In the genomic region with DNA sequence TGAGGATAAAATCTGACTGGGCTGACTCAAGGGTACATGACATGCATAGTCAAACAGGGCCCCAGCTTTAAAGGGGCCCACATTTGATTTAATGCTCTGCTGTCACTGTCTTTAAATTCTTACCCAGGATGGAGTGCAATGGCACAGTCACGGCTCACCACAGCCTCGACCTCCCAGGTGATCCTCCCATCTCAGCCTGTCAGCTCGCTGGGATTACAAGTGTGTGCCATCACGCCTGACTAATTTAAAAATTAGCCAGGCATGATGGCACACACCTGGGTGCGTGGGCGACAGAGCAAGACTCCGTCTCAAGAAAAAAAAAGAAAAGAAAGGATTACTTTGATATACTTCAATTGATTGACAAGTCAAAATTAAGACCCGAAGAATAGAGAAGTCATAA, we compare ENCODE assay signal across 23 cellular contexts. TPM values are rescaled to one million over a fixed set of nuclear protein-coding genes. Genes with fewer than 3 reads are reported as not detected.
DNase-seq lines count a peak whose midpoint lies in the region; ATAC-seq and TF ChIP-seq lines count a peak whose summit lies in the region.
"Had no signal": no experiment of that assay in that cellular context is flagged by ENCODE, and none has a peak within 500 bp of the region (broad histone marks: within the 10 kb centered on the region; RNA-seq: fewer than 3 reads in every experiment).

No MANE protein-coding gene starts in this region.

- peaks cover 11% of the 10 kb centered on the region for H3K27me3 Mint-ChIP-seq in CD4-positive, alpha-beta T cell
- H3K27me3 Mint-ChIP-seq in T-helper 17 cell: peaks cover 6% of the 10 kb centered on the region

- POLR2A ChIA-PET in CD4-positive, alpha-beta T cell (lab: Charles Lee): no interaction called here

- no peaks in the 10 kb centered on the region for H3K9me3 ChIP-seq in CD4-positive, alpha-beta T cell (ENCODE audit: control insufficient read depth, low read length)
- no peaks in the 10 kb centered on the region for H3K9me3 ChIP-seq in T-helper 17 cell (ENCODE audit: control insufficient read depth, low read length, poor library complexity, severe bottlenecking)
- H3K9me3 ChIP-seq: heart left ventricle, psoas muscle, SJSA1, tibial artery had no signal

- peak overlapping the region; percentile 52 for H3K27ac Mint-ChIP-seq in CD4-positive, alpha-beta T cell
- peak overlapping the region; percentile 14 for H3K27ac Mint-ChIP-seq in T-helper 17 cell

- CTCF ChIA-PET in CD4-positive, alpha-beta T cell (lab: Charles Lee): no interaction called here

- intact Hi-C loops in CD4-positive, alpha-beta T cell (cut with DNase I, micrococcal nuclease): no loop called here

- H3K27ac ChIP-seq in CD4-positive, alpha-beta T cell (ENCODE audit: low read depth, low read length): no peak overlapping the region
- H3K27ac ChIP-seq: heart left ventricle, psoas muscle, SJSA1, tibial artery, VCaP had no signal

- ATAC-seq in CD4-positive, alpha-beta T cell (ENCODE audit: poor library complexity): peak; percentile 21
- ATAC-seq in GM18868 (IDR thresholded peaks at IDR 0.05; ENCODE audit: unreplicated experiment): peak; percentile 37
- peak; percentile 26 for ATAC-seq in HG03025 (IDR thresholded peaks at IDR 0.05; ENCODE audit: low FRiP score, unreplicated experiment)
- ATAC-seq in T-helper 17 cell: peak; percentile 16
- ATAC-seq in GM21515 (IDR thresholded peaks at IDR 0.05; ENCODE audit: unreplicated experiment): no peak
- ATAC-seq: HCT116, left lobe of liver, Panc1, psoas muscle had no signal

- H3K27me3 ChIP-seq in CD4-positive, alpha-beta T cell (ENCODE audit: control insufficient read depth, insufficient read depth, low read length): peaks cover 4% of the 10 kb centered on the region
- H3K27me3 ChIP-seq: heart left ventricle, SJSA1, tibial artery had no signal

- TF ChIP-seq CTCF in CD4-positive, alpha-beta T cell (IDR thresholded peaks at IDR 0.05): no peak

- no peaks in the 10 kb centered on the region for H3K9me3 Mint-ChIP-seq in CD4-positive, alpha-beta T cell

- no peak for DNase-seq in CD4-positive, alpha-beta T cell
- no peak for DNase-seq in T-helper 17 cell
- DNase-seq in activated gamma-delta T cell (lab: John Stamatoyannopoulos, UW): no peak
- DNase-seq in NCI-H146 (lab: John Stamatoyannopoulos, UW): no peak
- DNase-seq in NCI-H345 treated with DMSO at 0.1 percent for 48 hours (lab: John Stamatoyannopoulos, UW; ENCODE audit: unreplicated experiment): no peak
- DNase-seq: amniotic stem cell, heart left ventricle, KG1, midbrain, NCI-H187, NCI-H2227 treated with DMSO at 0.1 percent for 48 hours, psoas muscle, tibial artery had no signal

- H3K36me3 Mint-ChIP-seq in CD4-positive, alpha-beta T cell (ENCODE audit: low read depth): no peaks in the 10 kb centered on the region
- no peaks in the 10 kb centered on the region for H3K36me3 Mint-ChIP-seq in T-helper 17 cell (ENCODE audit: low read depth)

- peak overlapping the region; percentile 44 for H3K4me3 Mint-ChIP-seq in CD4-positive, alpha-beta T cell
- peak overlapping the region; percentile 41 for H3K4me3 Mint-ChIP-seq in T-helper 17 cell

- H3K4me1 Mint-ChIP-seq in CD4-positive, alpha-beta T cell (ENCODE audit: low read depth): peaks cover 27% of the 10 kb centered on the region
- peaks cover 22% of the 10 kb centered on the region for H3K4me1 Mint-ChIP-seq in T-helper 17 cell

RNA-seq across cellular contexts. Expression of gene PLBD1, which starts 9.2 kb away (rescaled TPM):
- 1 to 10 TPM in 1 of 2 experiments, under 1 TPM in 1; 0.95 to 1.3 TPM for total RNA-seq in CD4-positive, alpha-beta T cell
- total RNA-seq in T-helper 17 cell: 1 to 10 TPM; 1.8 to 5.1 TPM
- total RNA-seq: endothelial cell of umbilical vein, HT1080, SJSA1 had no signal
